ENCODE assay signal across 25 cellular contexts in genomic region chr12:69099201-69099837, GRCh38.
DNase-seq lines count a peak whose midpoint lies in the region; ATAC-seq and TF ChIP-seq lines count a peak whose summit lies in the region.
"Had no signal": no experiment of that assay in that cellular context is flagged by ENCODE, and none has a peak within 500 bp of the region (broad histone marks: within the 10 kb centered on the region; RNA-seq: fewer than 3 reads in every experiment).

No MANE protein-coding gene starts in this region.

- H3K27me3 ChIP-seq in BLaER1 treated with 17β-estradiol and CSF1 and Interleukin-3, amounts not matched to agents 10 nM and 100 nM = peaks cover 0 to 25% (median 0%) of the 10 kb centered on the region in 11 experiments; a peak in 2 of 22 replicates
- no peaks in the 10 kb centered on the region for H3K27me3 ChIP-seq in H7 (ENCODE audit: control insufficient read depth, insufficient read depth, low read length)
- H3K27me3 ChIP-seq: breast epithelium, gastrocnemius medialis, hepatocyte, sigmoid colon, stomach, tibial nerve had no signal

- no peaks in the 10 kb centered on the region for H3K27me3 Mint-ChIP-seq in WTC11 (ENCODE audit: low read depth)

- POLR2A ChIA-PET in WTC11 (lab: Charles Lee) = no interaction called here

- no peak overlapping the region for H3K4me3 ChIP-seq in BLaER1 treated with 17β-estradiol and CSF1 and Interleukin-3, amounts not matched to agents 10 nM and 100 nM
- H3K4me3 ChIP-seq in H7 (ENCODE audit: insufficient read depth, low read depth, low read length) = no peak overlapping the region
- H3K4me3 ChIP-seq: breast epithelium, gastrocnemius medialis, hepatocyte, sigmoid colon, stomach, tibial nerve had no signal

- H3K27ac Mint-ChIP-seq in WTC11 = peak overlapping the region; percentile 57
- H3K27ac Mint-ChIP-seq: activated CD4-positive, alpha-beta memory T cell treated with anti-CD3 and anti-CD28 coated beads for 36 hours; CD4-positive, alpha-beta T cell had no signal

- H3K9ac ChIP-seq in BLaER1 treated with 17β-estradiol and CSF1 and Interleukin-3, amounts not matched to agents 10 nM and 100 nM = no peak overlapping the region

- H3K4me1 Mint-ChIP-seq in WTC11 = peaks cover 10% of the 10 kb centered on the region

- H3K9me3 ChIP-seq in BLaER1 treated with 17β-estradiol and CSF1 and Interleukin-3, amounts not matched to agents 10 nM and 100 nM (replicated peaks in 1 of 11) = peaks cover 0 to 8% (median 0%) of the 10 kb centered on the region in 11 experiments; a peak in 3 of 22 replicates
- H3K9me3 ChIP-seq: breast epithelium, gastrocnemius medialis, sigmoid colon, stomach, tibial nerve had no signal

- no peaks in the 10 kb centered on the region for H3K36me3 Mint-ChIP-seq in WTC11
- H3K36me3 Mint-ChIP-seq: activated CD4-positive, alpha-beta memory T cell treated with anti-CD3 and anti-CD28 coated beads for 36 hours had no signal

- no peaks in the 10 kb centered on the region for H3K36me3 ChIP-seq in BLaER1 treated with 17β-estradiol and CSF1 and Interleukin-3, amounts not matched to agents 10 nM and 100 nM
- no peaks in the 10 kb centered on the region for H3K36me3 ChIP-seq in H7 (replicated peaks; ENCODE audit: control insufficient read depth, insufficient read depth, low read length)
- H3K36me3 ChIP-seq: breast epithelium, gastrocnemius medialis, sigmoid colon, stomach, tibial nerve had no signal

- peak overlapping the region in 10 of 11 experiments; percentile 2 to 71 (median 24); a peak in 11 of 22 replicates for H3K4me2 ChIP-seq in BLaER1 treated with 17β-estradiol and CSF1 and Interleukin-3, amounts not matched to agents 10 nM and 100 nM
- H3K4me2 ChIP-seq: hepatocyte had no signal

- H4K20me1 ChIP-seq in BLaER1 treated with 17β-estradiol and CSF1 and Interleukin-3, amounts not matched to agents 10 nM and 100 nM = no peaks in the 10 kb centered on the region

- ATAC-seq in WTC11 = peak; percentile 73
- no peak for ATAC-seq in HG02623 (IDR thresholded peaks at IDR 0.05; ENCODE audit: unreplicated experiment)
- ATAC-seq in HG03460 (IDR thresholded peaks at IDR 0.05; ENCODE audit: unreplicated experiment) = no peak
- ATAC-seq: esophagus mucosa, gastrocnemius medialis had no signal

- no peak overlapping the region for H3K27ac ChIP-seq in BLaER1 treated with 17β-estradiol and CSF1 and Interleukin-3, amounts not matched to agents 10 nM and 100 nM
- H3K27ac ChIP-seq: breast epithelium, gastrocnemius medialis, hepatocyte, sigmoid colon, stomach, tibial nerve, VCaP had no signal

- no peaks in the 10 kb centered on the region for H3K9me3 Mint-ChIP-seq in WTC11
- H3K9me3 Mint-ChIP-seq: activated CD4-positive, alpha-beta memory T cell treated with anti-CD3 and anti-CD28 coated beads for 36 hours; CD4-positive, alpha-beta T cell; neural crest cell had no signal

- H3K4me3 Mint-ChIP-seq in WTC11 = no peak overlapping the region
- H3K4me3 Mint-ChIP-seq: activated CD4-positive, alpha-beta memory T cell treated with anti-CD3 and anti-CD28 coated beads for 36 hours; CD4-positive, alpha-beta T cell; neural crest cell had no signal

- CTCF ChIA-PET in WTC11 (lab: Charles Lee) = no interaction called here

- DNase-seq in H7 (peak; percentile 26), WTC11 (ENCODE audit: low spot score) (no peak), islet precursor cell (peak; percentile 43)
- no peak for DNase-seq in activated effector memory CD4-positive, alpha-beta T cell treated with anti-CD3 and anti-CD28 coated beads, Interleukin-2, amount 50 U/mL, for 16 hours
- DNase-seq: activated CD4-positive, alpha-beta memory T cell treated with anti-CD3 and anti-CD28 coated beads for 36 hours; activated gamma-delta T cell; amniotic stem cell; CD4-positive, alpha-beta T cell; effector CD8-positive, alpha-beta T cell; gastrocnemius medialis; MV-4-11; NCI-H1694; NCI-H2171; NCI-H524; sigmoid colon; stomach had no signal

- peaks cover 55 to 84% (median 75%) of the 10 kb centered on the region in 10 experiments for H3K4me1 ChIP-seq in BLaER1 treated with 17β-estradiol and CSF1 and Interleukin-3, amounts not matched to agents 10 nM and 100 nM
- H3K4me1 ChIP-seq: breast epithelium, stomach had no signal

- no peak for TF ChIP-seq CTCF in WTC11 (IDR thresholded peaks at IDR 0.05)

TF ChIP-seq in WTC11, 78 proteins besides CTCF, POLR2A, EP300 and RAD21 (continues in another document):
- TF ChIP-seq HMGXB4 (CRISPR knock-in tag; IDR thresholded peaks at IDR 0.05) = no peak
- no peak for TF ChIP-seq RORB (CRISPR knock-in tag; IDR thresholded peaks at IDR 0.05)
- TF ChIP-seq ZNF532 (CRISPR knock-in tag; IDR thresholded peaks at IDR 0.05; ENCODE audit: borderline replicate concordance) = no peak
- no peak for TF ChIP-seq ZNF317 (CRISPR knock-in tag; IDR thresholded peaks at IDR 0.05; ENCODE audit: borderline replicate concordance, low read depth)
- no peak for TF ChIP-seq SOX15 (CRISPR knock-in tag; IDR thresholded peaks at IDR 0.05)
- TF ChIP-seq STAT6 (CRISPR knock-in tag; conservative IDR thresholded peaks at IDR 0.05; ENCODE audit: low read depth) = no peak
- TF ChIP-seq TCF7 (CRISPR knock-in tag; IDR thresholded peaks at IDR 0.05; ENCODE audit: low read depth) = no peak

Comparison
In these comparisons a context has a peak if more than half of its experiments do, and no peak if none do; other contexts are left out.
1. DNase-seq: peak in H7 (single experiment) and islet precursor cell (single experiment); none in WTC11 (single experiment) and activated effector memory CD4-positive, alpha-beta T cell treated with anti-CD3 and anti-CD28 coated beads, Interleukin-2, amount 50 U/mL, for 16 hours (single experiment).